Comparison of ENCODE assay signal across 8 cellular contexts in the genomic region with DNA sequence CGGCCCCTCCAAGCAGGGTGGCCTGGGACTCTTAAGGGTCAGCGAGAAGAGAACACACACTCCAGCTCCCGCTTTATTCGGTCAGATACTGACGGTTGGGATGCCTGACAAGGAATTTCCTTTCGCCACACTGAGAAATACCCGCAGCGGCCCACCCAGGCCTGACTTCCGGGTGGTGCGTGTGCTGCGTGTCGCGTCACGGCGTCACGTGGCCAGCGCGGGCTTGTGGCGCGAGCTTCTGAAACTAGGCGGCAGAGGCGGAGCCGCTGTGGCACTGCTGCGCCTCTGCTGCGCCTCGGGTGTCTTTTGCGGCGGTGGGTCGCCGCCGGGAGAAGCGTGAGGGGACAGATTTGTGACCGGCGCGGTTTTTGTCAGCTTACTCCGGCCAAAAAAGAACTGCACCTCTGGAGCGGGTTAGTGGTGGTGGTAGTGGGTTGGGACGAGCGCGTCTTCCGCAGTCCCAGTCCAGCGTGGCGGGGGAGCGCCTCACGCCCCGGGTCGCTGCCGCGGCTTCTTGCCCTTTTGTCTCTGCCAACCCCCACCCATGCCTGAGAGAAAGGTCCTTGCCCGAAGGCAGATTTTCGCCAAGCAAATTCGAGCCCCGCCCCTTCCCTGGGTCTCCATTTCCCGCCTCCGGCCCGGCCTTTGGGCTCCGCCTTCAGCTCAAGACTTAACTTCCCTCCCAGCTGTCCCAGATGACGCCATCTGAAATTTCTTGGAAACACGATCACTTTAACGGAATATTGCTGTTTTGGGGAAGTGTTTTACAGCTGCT. TPM values are rescaled to one million over a fixed set of nuclear protein-coding genes. Genes with fewer than 3 reads are reported as not detected.
DNase-seq lines count a peak whose midpoint lies in the region; ATAC-seq, FAIRE-seq and TF ChIP-seq lines count a peak whose summit lies in the region.

A gene with protein sequence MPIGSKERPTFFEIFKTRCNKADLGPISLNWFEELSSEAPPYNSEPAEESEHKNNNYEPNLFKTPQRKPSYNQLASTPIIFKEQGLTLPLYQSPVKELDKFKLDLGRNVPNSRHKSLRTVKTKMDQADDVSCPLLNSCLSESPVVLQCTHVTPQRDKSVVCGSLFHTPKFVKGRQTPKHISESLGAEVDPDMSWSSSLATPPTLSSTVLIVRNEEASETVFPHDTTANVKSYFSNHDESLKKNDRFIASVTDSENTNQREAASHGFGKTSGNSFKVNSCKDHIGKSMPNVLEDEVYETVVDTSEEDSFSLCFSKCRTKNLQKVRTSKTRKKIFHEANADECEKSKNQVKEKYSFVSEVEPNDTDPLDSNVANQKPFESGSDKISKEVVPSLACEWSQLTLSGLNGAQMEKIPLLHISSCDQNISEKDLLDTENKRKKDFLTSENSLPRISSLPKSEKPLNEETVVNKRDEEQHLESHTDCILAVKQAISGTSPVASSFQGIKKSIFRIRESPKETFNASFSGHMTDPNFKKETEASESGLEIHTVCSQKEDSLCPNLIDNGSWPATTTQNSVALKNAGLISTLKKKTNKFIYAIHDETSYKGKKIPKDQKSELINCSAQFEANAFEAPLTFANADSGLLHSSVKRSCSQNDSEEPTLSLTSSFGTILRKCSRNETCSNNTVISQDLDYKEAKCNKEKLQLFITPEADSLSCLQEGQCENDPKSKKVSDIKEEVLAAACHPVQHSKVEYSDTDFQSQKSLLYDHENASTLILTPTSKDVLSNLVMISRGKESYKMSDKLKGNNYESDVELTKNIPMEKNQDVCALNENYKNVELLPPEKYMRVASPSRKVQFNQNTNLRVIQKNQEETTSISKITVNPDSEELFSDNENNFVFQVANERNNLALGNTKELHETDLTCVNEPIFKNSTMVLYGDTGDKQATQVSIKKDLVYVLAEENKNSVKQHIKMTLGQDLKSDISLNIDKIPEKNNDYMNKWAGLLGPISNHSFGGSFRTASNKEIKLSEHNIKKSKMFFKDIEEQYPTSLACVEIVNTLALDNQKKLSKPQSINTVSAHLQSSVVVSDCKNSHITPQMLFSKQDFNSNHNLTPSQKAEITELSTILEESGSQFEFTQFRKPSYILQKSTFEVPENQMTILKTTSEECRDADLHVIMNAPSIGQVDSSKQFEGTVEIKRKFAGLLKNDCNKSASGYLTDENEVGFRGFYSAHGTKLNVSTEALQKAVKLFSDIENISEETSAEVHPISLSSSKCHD (N-terminal part only) (plus strand): TSS at position 254 of the 775 bp plus-strand sequence. CDS start 953 bp downstream, outside the sequence.
A gene with protein sequence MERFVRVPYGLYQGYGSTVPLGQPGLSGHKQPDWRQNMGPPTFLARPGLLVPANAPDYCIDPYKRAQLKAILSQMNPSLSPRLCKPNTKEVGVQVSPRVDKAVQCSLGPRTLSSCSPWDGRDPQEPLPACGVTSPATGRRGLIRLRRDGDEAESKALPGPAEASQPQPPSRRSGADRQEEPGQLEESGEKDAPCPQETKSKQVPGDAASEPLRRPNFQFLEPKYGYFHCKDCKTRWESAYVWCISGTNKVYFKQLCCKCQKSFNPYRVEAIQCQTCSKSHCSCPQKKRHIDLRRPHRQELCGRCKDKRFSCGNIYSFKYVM (minus strand): TSS at position 109 of the 775 bp plus-strand sequence. CDS start 3,438 bp downstream, outside the sequence.

- peak; percentile 98 for ATAC-seq in HG02642 (IDR thresholded peaks at IDR 0.05; ENCODE audit: poor library complexity, unreplicated experiment)
- peak; percentile 98 for ATAC-seq in T-cell (replicated peaks in 1 of 4)
- ATAC-seq in upper lobe of right lung = peak; percentile 97

- peak; percentile 61 for DNase-seq in GM12892 (ENCODE audit: insufficient read length)
- DNase-seq in NCI-H1105 (lab: John Stamatoyannopoulos, UW) = peak; percentile 70
- DNase-seq in T-cell = peak; percentile 74 to 91 (median 86)
- peak; percentile 86 for DNase-seq in amniotic epithelial cell (ENCODE audit: low read depth)
- peak; percentile 91 for DNase-seq in left ventricle myocardium inferior
- peak; percentile 67 for DNase-seq in progenitor cell of endocrine pancreas (ENCODE audit: low spot score, unreplicated experiment)
- DNase-seq in upper lobe of right lung = peak; percentile 95

- intact Hi-C loops in left ventricle myocardium inferior (cut with micrococcal nuclease) = loop anchor here (10.0 kb wide), 1 partner anchor 301 kb away; no protein-coding TSS in a partner anchor
- intact Hi-C loops in upper lobe of right lung (cut with DNase I) = no loop called here

- no peak for TF ChIP-seq CTCF in left ventricle myocardium inferior (IDR thresholded peaks at IDR 0.05; ENCODE audit: borderline replicate concordance)
- TF ChIP-seq CTCF in progenitor cell of endocrine pancreas (IDR thresholded peaks at IDR 0.05; ENCODE audit: unreplicated experiment) = no peak
- TF ChIP-seq CTCF in upper lobe of right lung (IDR thresholded peaks at IDR 0.05) = no peak

- H3K4me3 Mint-ChIP-seq in T-cell (peak within 1 kb of the TSS; percentile 94 to 96 (median 95)), progenitor cell of endocrine pancreas (ENCODE audit: low read depth) (peak within 1 kb of the TSS; percentile 91)

- H3K4me1 ChIP-seq in left ventricle myocardium inferior (peaks cover 16% of the 10 kb centered on the region), upper lobe of right lung (peaks cover 9% of the 10 kb centered on the region)

- H3K4me1 Mint-ChIP-seq in T-cell = peaks cover 11 to 17% (median 15%) of the 10 kb centered on the region in 3 donors
- H3K4me1 Mint-ChIP-seq in progenitor cell of endocrine pancreas (ENCODE audit: low read depth) = peaks cover 4% of the 10 kb centered on the region

- H3K9me3 ChIP-seq in left ventricle myocardium inferior (replicated peaks) (no peaks in the 10 kb centered on the region), upper lobe of right lung (no peaks in the 10 kb centered on the region)

- TF ChIP-seq POLR2A in GM12892 (IDR thresholded peaks at IDR 0.05; ENCODE audit: low read depth, low read length) = peak; percentile 89

- peak; percentile 94 for FAIRE-seq in GM12892 (lab: Jason Lieb, UNC)

- no peaks in the 10 kb centered on the region for H3K27me3 Mint-ChIP-seq in T-cell
- peaks cover 3% of the 10 kb centered on the region for H3K27me3 Mint-ChIP-seq in progenitor cell of endocrine pancreas

- CTCF ChIA-PET in T-cell (lab: Charles Lee) = interaction anchor here (0.6 to 1.6 kb wide), 11 partner anchors 9 to 1228 kb away, joined by 3 to 9 read pairs (median 3); partner anchors contain the start of gene PDS5B (in 1 of the 2)

- no peaks in the 10 kb centered on the region for H3K36me3 Mint-ChIP-seq in T-cell
- no peaks in the 10 kb centered on the region for H3K36me3 Mint-ChIP-seq in progenitor cell of endocrine pancreas (ENCODE audit: insufficient read depth)

- no peaks in the 10 kb centered on the region for H3K27me3 ChIP-seq in left ventricle myocardium inferior (ENCODE audit: low read depth)
- no peaks in the 10 kb centered on the region for H3K27me3 ChIP-seq in upper lobe of right lung

- H3K36me3 ChIP-seq in left ventricle myocardium inferior (no peaks in the 10 kb centered on the region), upper lobe of right lung (no peaks in the 10 kb centered on the region)

- H3K9me3 Mint-ChIP-seq in T-cell = no peaks in the 10 kb centered on the region
- no peaks in the 10 kb centered on the region for H3K9me3 Mint-ChIP-seq in progenitor cell of endocrine pancreas (ENCODE audit: low read depth)

- peak within 1 kb of the TSS; percentile 99 for H3K27ac Mint-ChIP-seq in T-cell
- peak within 1 kb of the TSS; percentile 100 for H3K27ac Mint-ChIP-seq in progenitor cell of endocrine pancreas

- H3K4me3 ChIP-seq in left ventricle myocardium inferior (peak within 1 kb of the TSS; percentile 93), upper lobe of right lung (peak within 1 kb of the TSS; percentile 88)

- POLR2A ChIA-PET in T-cell (lab: Charles Lee) = interaction anchor here (0.6 to 1.7 kb wide), 10 partner anchors 10 to 224 kb away, joined by 3 to 6 read pairs (median 4); partner anchors contain the start of gene N4BP2L1 (in 2 of the 2)

- H3K27ac ChIP-seq in left ventricle myocardium inferior (replicated peaks) (peak within 1 kb of the TSS; percentile 96), upper lobe of right lung (peak within 1 kb of the TSS; percentile 99)

RNA-seq across cellular contexts. Expression of the first gene that starts in this region (rescaled TPM):
- polyA plus RNA-seq in GM12892 (2012; ENCODE audit: missing spikeins) = 10.5 TPM
- total RNA-seq in T-cell = 1 to 10 TPM; 2.2 to 4.7 (median 3.1) TPM
- total RNA-seq in left ventricle myocardium inferior = 0.38 TPM
- 11.3 and 14.7 TPM in 2 replicates for total RNA-seq in progenitor cell of endocrine pancreas
- 3.6 TPM for total RNA-seq in upper lobe of right lung

RNA-seq across cellular contexts. Expression of the second gene that starts in this region (rescaled TPM):
- not detected for polyA plus RNA-seq in GM12892 (2012; ENCODE audit: missing spikeins)
- not detected for total RNA-seq in T-cell
- total RNA-seq in left ventricle myocardium inferior = not detected
- total RNA-seq in progenitor cell of endocrine pancreas = not detected in 2 replicates
- total RNA-seq in upper lobe of right lung = not detected

Comparison
In these comparisons a context has a peak if more than half of its experiments do, and no peak if none do; other contexts are left out.
1. Peak in every context shown above with its lines: DNase-seq, ATAC-seq, H3K4me3 ChIP-seq and H3K27ac ChIP-seq.
2. Peak in DNase-seq, H3K4me3 ChIP-seq and H3K27ac ChIP-seq in left ventricle myocardium inferior; RNA of the genes that start here not detected or under 1 TPM.